Comparison of ENCODE assay signal across 15 cellular contexts in genomic region chr2:100290718-100291151, GRCh38. TPM values are rescaled to one million over a fixed set of nuclear protein-coding genes. Genes with fewer than 3 reads are reported as not detected.
DNase-seq lines count a peak whose midpoint lies in the region; ATAC-seq, FAIRE-seq and TF ChIP-seq lines count a peak whose summit lies in the region.
"Had no signal": no experiment of that assay in that cellular context is flagged by ENCODE, and none has a peak within 500 bp of the region (broad histone marks: within the 10 kb centered on the region; RNA-seq: fewer than 3 reads in every experiment).

No MANE protein-coding gene starts in this region.

- no peak overlapping the region for H3K4me3 Mint-ChIP-seq in activated T-helper 17 cell treated with anti-CD3 and anti-CD28 coated beads, Interleukin-2, amount 50 U/mL, for 72 hours
- no peak overlapping the region for H3K4me3 Mint-ChIP-seq in mesothelial cell of epicardium
- H3K4me3 Mint-ChIP-seq: activated CD4-positive, alpha-beta T cell treated with anti-CD3 and anti-CD28 coated beads, Interleukin-2, amount 10 ng/mL, durations not matched to agents 24 days and 14 days; activated naive CD8-positive, alpha-beta T cell treated with anti-CD3 and anti-CD28 coated beads, Interleukin-2, amount 50 U/mL, for 24 hours; neural crest cell had no signal

- DNase-seq in A549 (ENCODE audit: low read depth in 1 of 2, low spot score in 1 of 2) (no peak), AG20443 (ENCODE audit: low spot score) (no peak), mesothelial cell of epicardium (ENCODE audit: low spot score in 2 of 2, unreplicated experiment in 2 of 2) (no peak)
- DNase-seq: COR-L47, NCI-H1436 treated with DMSO at 0.1 percent for 48 hours had no signal

- no peak for TF ChIP-seq RAD21 in A549 (conservative IDR thresholded peaks at IDR 0.05 in 1 of 2, IDR thresholded peaks at IDR 0.05 in 1 of 2)

- peak overlapping the region; percentile 87 for H3K4me2 ChIP-seq in A549

- no peaks in the 10 kb centered on the region for H3K36me3 Mint-ChIP-seq in activated T-helper 17 cell treated with anti-CD3 and anti-CD28 coated beads, Interleukin-2, amount 50 U/mL, for 72 hours (ENCODE audit: low read depth)
- H3K36me3 Mint-ChIP-seq in mesothelial cell of epicardium, result peaks cover 19% of the 10 kb centered on the region

- H3K4me3 ChIP-seq in A549, result no peak overlapping the region
- H3K4me3 ChIP-seq in HEK293 (ENCODE audit: low read depth, low read length), result no peak overlapping the region
- H3K4me3 ChIP-seq in mesodermal cell (ENCODE audit: extremely low read depth, insufficient read depth, low read length, poor library complexity, severe bottlenecking), result no peak overlapping the region
- H3K4me3 ChIP-seq: mucosa of descending colon, Peyer's patch had no signal

- TF ChIP-seq POLR2A in A549 (IDR thresholded peaks at IDR 0.05; ENCODE audit: low read length), result no peak

- H3K4me1 Mint-ChIP-seq in activated T-helper 17 cell treated with anti-CD3 and anti-CD28 coated beads, Interleukin-2, amount 50 U/mL, for 72 hours, result no peaks in the 10 kb centered on the region
- H3K4me1 Mint-ChIP-seq in mesothelial cell of epicardium, result peaks cover 7% of the 10 kb centered on the region
- H3K4me1 Mint-ChIP-seq: activated naive CD8-positive, alpha-beta T cell treated with anti-CD3 and anti-CD28 coated beads, Interleukin-2, amount 50 U/mL, for 24 hours; neural crest cell had no signal

- no peak for TF ChIP-seq EP300 in A549 (IDR thresholded peaks at IDR 0.05)

- H3K36me3 ChIP-seq in HEK293 (ENCODE audit: control insufficient read depth in 2 of 2, insufficient read depth in 1 of 2, low read length in 2 of 2), result peaks cover 6 to 68% of the 10 kb centered on the region in 2 experiments
- no peaks in the 10 kb centered on the region for H3K36me3 ChIP-seq in mesodermal cell (ENCODE audit: control insufficient read depth, insufficient read depth, low read length)
- H3K36me3 ChIP-seq: Peyer's patch had no signal

- POLR2A ChIA-PET in A549 (lab: Yijun Ruan, JAX) (interaction anchor here (1.6 to 2.6 kb wide), 5 partner anchors 12 to 272 kb away, joined by 4 to 49 read pairs (median 12); partner anchors contain the start of genes CHST10, LONRF2 and PDCL3), HEK293 (lab: Yijun Ruan, JAX) (interaction anchor here (0.5 to 2.4 kb wide), 6 partner anchors 10 to 272 kb away, joined by 3 to 12 read pairs (median 4); partner anchors contain the start of gene PDCL3)

- TF ChIP-seq CTCF in A549 (IDR thresholded peaks at IDR 0.05) (no peak), HEK293 (tag by site-specific recombination; IDR thresholded peaks at IDR 0.05) (no peak), mesothelial cell of epicardium (IDR thresholded peaks at IDR 0.05; ENCODE audit: unreplicated experiment) (no peak)

- H3K9me3 Mint-ChIP-seq in activated T-helper 17 cell treated with anti-CD3 and anti-CD28 coated beads, Interleukin-2, amount 50 U/mL, for 72 hours, result no peaks in the 10 kb centered on the region
- H3K9me3 Mint-ChIP-seq in mesothelial cell of epicardium, result no peaks in the 10 kb centered on the region
- H3K9me3 Mint-ChIP-seq: activated naive CD8-positive, alpha-beta T cell treated with anti-CD3 and anti-CD28 coated beads, Interleukin-2, amount 50 U/mL, for 24 hours; neural crest cell had no signal

- H3K4me1 ChIP-seq in A549 (peaks cover 53% of the 10 kb centered on the region), HEK293 (ENCODE audit: control insufficient read depth, insufficient read depth, low read length) (peaks cover 16% of the 10 kb centered on the region), mesodermal cell (ENCODE audit: control insufficient read depth, insufficient read depth, low read length, poor library complexity, severe bottlenecking) (peaks cover 45% of the 10 kb centered on the region)
- H3K4me1 ChIP-seq: Peyer's patch had no signal

- CTCF ChIA-PET in A549 (lab: Yijun Ruan, JAX) (interaction anchor here (0.9 to 10.0 kb wide), 10 partner anchors 14 to 90 kb away, joined by 3 to 93 read pairs (median 6); partner anchors contain the start of gene LONRF2), HEK293 (lab: Yijun Ruan, JAX) (interaction anchor here (0.6 to 5.6 kb wide), 6 partner anchors 24 to 126 kb away, joined by 3 to 48 read pairs (median 6); no protein-coding TSS in a partner anchor)

- H3K9me3 ChIP-seq in A549, result no peaks in the 10 kb centered on the region
- no peaks in the 10 kb centered on the region for H3K9me3 ChIP-seq in HEK293 (ENCODE audit: control insufficient read depth, insufficient read depth, low read depth, low read length)
- no peaks in the 10 kb centered on the region for H3K9me3 ChIP-seq in mesodermal cell (ENCODE audit: control insufficient read depth, low read length)
- H3K9me3 ChIP-seq: mucosa of descending colon, Peyer's patch had no signal

- no peak for FAIRE-seq in A549 (lab: Jason Lieb, UNC)

- 40% methylated on average over 7 of the region's 7 CpGs for WGBS in A549 (ENCODE audit: missing lambda C conversion rate)
- 90 to 100% methylated on average over 3 to 7 of the region's 7 CpGs for WGBS in mesodermal cell (ENCODE audit: insufficient coverage in 2 of 2), 2 experiments

- no peaks in the 10 kb centered on the region for H3K27me3 Mint-ChIP-seq in activated T-helper 17 cell treated with anti-CD3 and anti-CD28 coated beads, Interleukin-2, amount 50 U/mL, for 72 hours
- H3K27me3 Mint-ChIP-seq in mesothelial cell of epicardium (ENCODE audit: low read depth), result no peaks in the 10 kb centered on the region

- ATAC-seq in A549 (no peak), HG03571 (IDR thresholded peaks at IDR 0.05; ENCODE audit: unreplicated experiment) (no peak)
- ATAC-seq in activated T-helper 17 cell treated with anti-CD3 and anti-CD28 coated beads, Interleukin-2, amount 50 U/mL, for 72 hours (replicated peaks), result no peak

- no peak overlapping the region for H3K27ac Mint-ChIP-seq in activated T-helper 17 cell treated with anti-CD3 and anti-CD28 coated beads, Interleukin-2, amount 50 U/mL, for 72 hours
- no peak overlapping the region for H3K27ac Mint-ChIP-seq in mesothelial cell of epicardium
- H3K27ac Mint-ChIP-seq: activated CD4-positive, alpha-beta T cell treated with anti-CD3 and anti-CD28 coated beads, Interleukin-2, amount 10 ng/mL, durations not matched to agents 24 days and 14 days; activated naive CD8-positive, alpha-beta T cell treated with anti-CD3 and anti-CD28 coated beads, Interleukin-2, amount 50 U/mL, for 24 hours had no signal

- peak overlapping the region; percentile 98 to 99 for H3K27ac ChIP-seq in A549
- H3K27ac ChIP-seq in HEK293 (ENCODE audit: extremely low read depth, low read depth, low read length), result peak overlapping the region; percentile 54
- peak overlapping the region; percentile 51 for H3K27ac ChIP-seq in angular gyrus (ENCODE audit: low read depth, low read length)
- H3K27ac ChIP-seq in mesodermal cell (ENCODE audit: low read depth, low read length, severe bottlenecking), result peak overlapping the region; percentile 94

TF ChIP-seq in A549, 52 proteins besides CTCF, POLR2A, EP300 and RAD21:
- TF ChIP-seq USF2 (IDR thresholded peaks at IDR 0.05), result peak; percentile 31; the same call in 1 of the 2 replicates
- TF ChIP-seq, protein P1, sequence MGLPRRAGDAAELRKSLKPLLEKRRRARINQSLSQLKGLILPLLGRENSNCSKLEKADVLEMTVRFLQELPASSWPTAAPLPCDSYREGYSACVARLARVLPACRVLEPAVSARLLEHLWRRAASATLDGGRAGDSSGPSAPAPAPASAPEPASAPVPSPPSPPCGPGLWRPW (IDR thresholded peaks at IDR 0.05), result no peak

TF ChIP-seq in HEK293, 187 proteins besides CTCF, POLR2A, EP300 and RAD21 (continues in another document):
- TF ChIP-seq ZNF654 (tag by site-specific recombination; IDR thresholded peaks at IDR 0.05; ENCODE audit: low read depth) (no peak), ZNF214 (tag by site-specific recombination; IDR thresholded peaks at IDR 0.05; ENCODE audit: borderline replicate concordance) (no peak), ZNF626 (tag by site-specific recombination; IDR thresholded peaks at IDR 0.05) (no peak), ZBTB26 (tag by site-specific recombination; optimal IDR thresholded peaks at IDR 0.05) (no peak), YY2 (tag by site-specific recombination; IDR thresholded peaks at IDR 0.05) (no peak)

RNA-seq across cellular contexts. Expression of gene LONRF2, which starts 31.6 kb away (rescaled TPM):
- polyA plus RNA-seq in A549 (2011; rRNA removed) (17.9 and 21.8 TPM in 2 replicates), A549 (2017; fragmentation: RNase III; extraction: RNeasy Plus Mini Kit Qiagen cat#74134 plus additional on column Dnase treatment) (4.7 to 5.5 TPM (median 4.8 TPM) in 3 replicates)
- polyA plus RNA-seq in A549 (2012; cell fraction: cytosol; rRNA removed), result 2.2 and 2.7 TPM in 2 replicates
- polyA plus RNA-seq in A549 (2012; cell fraction: nucleus; rRNA removed), result 6.8 and 10.0 TPM in 2 replicates
- 22.2 and 25.8 TPM in 2 replicates for polyA minus RNA-seq in A549 (2011; rRNA and poly(A)+ RNA removed)
- polyA plus RNA-seq in mesodermal cell (2013, experiment 1 of 2), result 0.22 TPM
- polyA plus RNA-seq in mesodermal cell (2013, experiment 2 of 2), result 0.05 TPM
- 1 to 10 TPM in 1 of 2 donors, under 1 TPM in 1; 0.16 to 1.1 TPM for total RNA-seq in activated T-helper 17 cell treated with anti-CD3 and anti-CD28 coated beads, Interleukin-2, amount 50 U/mL, for 72 hours
- total RNA-seq in mesothelial cell of epicardium, result 13.4 to 14.6 TPM (median 13.7 TPM) in 3 replicates
